Comparison of ENCODE assay signal across 8 cellular contexts in the genomic region with DNA sequence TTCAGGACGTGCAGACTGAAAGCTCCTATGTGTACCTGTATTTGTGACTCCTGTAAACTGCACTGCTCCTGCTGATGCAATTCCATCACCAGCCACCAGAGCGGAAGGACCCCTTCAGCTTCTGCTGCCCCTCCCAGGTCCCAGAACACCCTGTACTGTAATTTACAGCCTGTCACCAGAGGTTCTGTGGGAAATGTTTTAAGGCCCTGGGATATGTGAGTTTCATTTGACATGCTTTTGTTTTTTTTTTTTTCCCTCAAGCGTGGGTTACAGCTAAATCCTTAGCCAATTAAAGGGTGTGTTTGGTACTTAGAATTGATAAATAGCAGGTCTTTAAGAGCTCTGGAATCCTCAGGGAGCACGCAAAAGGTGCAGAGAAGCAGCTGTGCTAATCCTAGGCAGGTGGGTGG.
DNase-seq lines count a peak whose midpoint lies in the region; ATAC-seq and TF ChIP-seq lines count a peak whose summit lies in the region.

No MANE protein-coding gene starts in this region.

- H3K4me3 ChIP-seq in AG10803 (ENCODE audit: low read length) (no peak overlapping the region), epithelial cell of proximal tubule (ENCODE audit: low read depth, low read length) (no peak overlapping the region), gastroesophageal sphincter (no peak overlapping the region)

- H3K27me3 ChIP-seq in gastroesophageal sphincter: no peaks in the 10 kb centered on the region

- TF ChIP-seq EP300 in gastroesophageal sphincter (IDR thresholded peaks at IDR 0.05): no peak

- peaks cover 0 to 40% of the 10 kb centered on the region in 2 donors for H3K36me3 ChIP-seq in gastroesophageal sphincter

- no peak overlapping the region for H3K27ac Mint-ChIP-seq in stimulated activated naive B cell treated with anti-CD40 and anti-IgM and Interleukin-4, amounts not matched to agents 10 μg/mL and 1 μg/mL and 100 μg/mL, for 72 hours

- H3K27me3 Mint-ChIP-seq in stimulated activated naive B cell treated with anti-CD40 and anti-IgM and Interleukin-4, amounts not matched to agents 10 μg/mL and 1 μg/mL and 100 μg/mL, for 72 hours: no peaks in the 10 kb centered on the region

- no peak for DNase-seq in AG10803 (ENCODE audit: low read depth)
- peak; percentile 32 for DNase-seq in NCI-H526 treated with DMSO at 0.1 percent for 48 hours (lab: John Stamatoyannopoulos, UW)
- DNase-seq in epithelial cell of proximal tubule (ENCODE audit: low read depth): no peak
- no peak for DNase-seq in stimulated activated naive B cell treated with anti-CD40 and anti-IgM and Interleukin-4, amounts not matched to agents 10 μg/mL and 1 μg/mL and 100 μg/mL, for 72 hours
- no peak for DNase-seq in CD1c-positive myeloid dendritic cell (ENCODE audit: extremely low spot score)

- no peak for TF ChIP-seq POLR2A in gastroesophageal sphincter (IDR thresholded peaks at IDR 0.05)

- no peaks in the 10 kb centered on the region for H3K9me3 Mint-ChIP-seq in stimulated activated naive B cell treated with anti-CD40 and anti-IgM and Interleukin-4, amounts not matched to agents 10 μg/mL and 1 μg/mL and 100 μg/mL, for 72 hours

- WGBS in gastroesophageal sphincter (ENCODE audit: low coverage in 1 of 2), 2 donors: 72 to 85% methylated on average over 4 of the region's 4 CpGs

- no peaks in the 10 kb centered on the region for H3K36me3 Mint-ChIP-seq in stimulated activated naive B cell treated with anti-CD40 and anti-IgM and Interleukin-4, amounts not matched to agents 10 μg/mL and 1 μg/mL and 100 μg/mL, for 72 hours

- H3K27ac ChIP-seq in gastroesophageal sphincter: no peak overlapping the region

- no peaks in the 10 kb centered on the region for H3K4me1 Mint-ChIP-seq in stimulated activated naive B cell treated with anti-CD40 and anti-IgM and Interleukin-4, amounts not matched to agents 10 μg/mL and 1 μg/mL and 100 μg/mL, for 72 hours

- H3K4me1 ChIP-seq in gastroesophageal sphincter: no peaks in the 10 kb centered on the region

- ATAC-seq in GM18867 (IDR thresholded peaks at IDR 0.05; ENCODE audit: unreplicated experiment) (peak; percentile 66), HG03108 (IDR thresholded peaks at IDR 0.05; ENCODE audit: unreplicated experiment) (peak; percentile 40), gastroesophageal sphincter (no peak)
- ATAC-seq in stimulated activated naive B cell treated with anti-CD40 and anti-IgM and Interleukin-4, amounts not matched to agents 10 μg/mL and 1 μg/mL and 100 μg/mL, for 72 hours (replicated peaks): peak; percentile 62 to 63

- H3K9me3 ChIP-seq in gastroesophageal sphincter: no peaks in the 10 kb centered on the region

- peak; percentile 48 for TF ChIP-seq CTCF in AG10803 (conservative IDR thresholded peaks at IDR 0.05; ENCODE audit: low read length)
- TF ChIP-seq CTCF in epithelial cell of proximal tubule (conservative IDR thresholded peaks at IDR 0.05; ENCODE audit: low read depth, low read length): peak; percentile 67
- peak in 2 of 4 experiments; percentile 26 to 40 for TF ChIP-seq CTCF in gastroesophageal sphincter (IDR thresholded peaks at IDR 0.05)

- H3K4me3 Mint-ChIP-seq in stimulated activated naive B cell treated with anti-CD40 and anti-IgM and Interleukin-4, amounts not matched to agents 10 μg/mL and 1 μg/mL and 100 μg/mL, for 72 hours: no peak overlapping the region
